In the genomic region with DNA sequence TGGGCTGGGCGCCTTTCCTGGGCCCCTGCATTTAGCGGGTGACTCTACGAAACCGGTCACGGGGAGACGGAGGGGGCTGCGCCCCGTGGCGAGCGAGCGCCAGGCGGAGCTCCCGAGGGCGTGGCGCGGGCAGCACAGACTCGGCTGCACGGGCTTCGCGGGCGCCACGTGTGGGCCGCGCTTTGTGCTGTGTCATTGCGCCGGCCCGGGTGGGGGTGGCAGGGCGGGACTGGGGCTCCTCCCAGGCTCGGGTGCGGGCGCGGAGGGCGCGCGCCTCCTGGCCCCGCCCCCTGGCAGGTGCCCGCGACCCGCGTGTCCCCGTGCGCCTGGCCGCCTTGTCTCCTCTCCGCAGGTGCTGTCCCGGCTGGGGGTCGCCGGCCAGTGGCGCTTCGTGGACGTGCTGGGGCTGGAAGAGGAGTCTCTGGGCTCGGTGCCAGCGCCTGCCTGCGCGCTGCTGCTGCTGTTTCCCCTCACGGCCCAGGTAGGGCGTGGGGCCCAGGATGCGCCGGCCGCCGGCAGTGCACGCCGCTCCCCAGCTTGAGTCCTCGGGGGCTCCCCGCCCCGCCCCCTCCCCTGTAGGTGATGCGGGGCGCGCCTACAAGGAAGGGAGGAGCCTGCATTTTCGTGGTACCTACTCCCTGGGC, we compare ENCODE assay signal across 8 cellular contexts. TPM values are rescaled to one million over a fixed set of nuclear protein-coding genes. Genes with fewer than 3 reads are reported as not detected.
DNase-seq lines count a peak whose midpoint lies in the region; TF ChIP-seq lines count a peak whose summit lies in the region.

No MANE protein-coding gene starts in this region.

- no peaks in the 10 kb centered on the region for H3K4me1 ChIP-seq in HEK293 (ENCODE audit: control insufficient read depth, insufficient read depth, low read length)
- peaks cover 7% of the 10 kb centered on the region for H3K4me1 ChIP-seq in osteoblast (ENCODE audit: insufficient read depth, low read length)
- H3K4me1 ChIP-seq in Karpas-422 (ENCODE audit: low read length) = no peaks in the 10 kb centered on the region

- H2AFZ ChIP-seq in osteoblast (ENCODE audit: low read length) (peak overlapping the region; percentile 48), Karpas-422 (ENCODE audit: low read length) (no peak overlapping the region)

- POLR2A ChIA-PET in HEK293 (lab: Yijun Ruan, JAX) = interaction anchor here (0.9 to 2.4 kb wide), 16 partner anchors 11 to 733 kb away, joined by 3 to 25 read pairs (median 4); partner anchors contain the start of genes APBB2 and SLC30A9

- H3K9ac ChIP-seq in Karpas-422 (ENCODE audit: low read length) = no peak overlapping the region

- H3K9me3 ChIP-seq in HEK293 (ENCODE audit: control insufficient read depth, insufficient read depth, low read depth, low read length) = no peaks in the 10 kb centered on the region
- no peaks in the 10 kb centered on the region for H3K9me3 ChIP-seq in osteoblast (ENCODE audit: low read depth, low read length)
- H3K9me3 ChIP-seq in Karpas-422 (ENCODE audit: low read length) = no peaks in the 10 kb centered on the region

- no peaks in the 10 kb centered on the region for H3K79me2 ChIP-seq in osteoblast (ENCODE audit: insufficient read depth, low read length)
- no peaks in the 10 kb centered on the region for H3K79me2 ChIP-seq in Karpas-422 (ENCODE audit: low read length)

- H3K27me3 ChIP-seq in osteoblast (ENCODE audit: insufficient read depth, low read length) = peaks cover 24% of the 10 kb centered on the region
- H3K27me3 ChIP-seq in Karpas-422 (ENCODE audit: low read length) = no peaks in the 10 kb centered on the region

- H3K4me2 ChIP-seq in osteoblast (ENCODE audit: insufficient read depth, low read length) (peak overlapping the region; percentile 81), Karpas-422 (ENCODE audit: low read depth, low read length, poor library complexity, severe bottlenecking) (no peak overlapping the region)

- H4K20me1 ChIP-seq in osteoblast (ENCODE audit: insufficient read depth, low read length) (no peaks in the 10 kb centered on the region), Karpas-422 (ENCODE audit: insufficient read depth, low read depth, low read length) (no peaks in the 10 kb centered on the region)

- H3K4me3 ChIP-seq in GM12865 (ENCODE audit: low read depth, low read length) (peak overlapping the region; percentile 62), HEK293 (ENCODE audit: low read depth, low read length) (peak overlapping the region; percentile 50), osteoblast (ENCODE audit: insufficient read depth, low read length) (peak overlapping the region; percentile 76), Karpas-422 (ENCODE audit: low read length) (no peak overlapping the region)

- peaks cover 9 to 47% of the 10 kb centered on the region in 2 experiments for H3K36me3 ChIP-seq in HEK293 (ENCODE audit: control insufficient read depth in 2 of 2, insufficient read depth in 1 of 2, low read length in 2 of 2)
- H3K36me3 ChIP-seq in osteoblast (ENCODE audit: insufficient read depth, low read length) = no peaks in the 10 kb centered on the region
- H3K36me3 ChIP-seq in Karpas-422 (ENCODE audit: insufficient read depth, low read length) = no peaks in the 10 kb centered on the region

- H3K27ac ChIP-seq in HEK293 (ENCODE audit: extremely low read depth, low read depth, low read length) (peak overlapping the region; percentile 86), osteoblast (ENCODE audit: low read depth, low read length) (no peak overlapping the region), Karpas-422 (ENCODE audit: low read length) (no peak overlapping the region)

- CTCF ChIA-PET in HEK293 (lab: Yijun Ruan, JAX) = interaction anchor here (1.1 kb wide), 1 partner anchor 43 kb away, joined by 3 read pairs; the partner anchor contains the start of gene APBB2

- TF ChIP-seq CTCF in GM12865 (IDR thresholded peaks at IDR 0.05; ENCODE audit: insufficient read depth, low read depth, low read length, missing control alignments) (no peak), HEK293 (tag by site-specific recombination; IDR thresholded peaks at IDR 0.05) (no peak), osteoblast (IDR thresholded peaks at IDR 0.05; ENCODE audit: extremely low read depth, low read depth, low read length) (no peak)

- no peaks in the 10 kb centered on the region for H3K9me2 ChIP-seq in Karpas-422 (replicated peaks; ENCODE audit: insufficient read depth, low read length)

- peak; percentile 79 for DNase-seq in GM12865 (ENCODE audit: low read depth)
- DNase-seq in NCI-H2081 treated with DMSO at 0.1 percent for 48 hours (lab: John Stamatoyannopoulos, UW) = peak; percentile 55
- DNase-seq in activated naive CD4-positive, alpha-beta T cell treated with anti-CD3 and anti-CD28 coated beads, Interleukin-2, amount 50 U/mL, for 16 hours = peak; percentile 30
- peak; percentile 65 for DNase-seq in glomerular visceral epithelial cell (ENCODE audit: extremely low spot score)
- DNase-seq in osteoblast (ENCODE audit: insufficient read length, low spot score, missing footprints) = peak; percentile 88
- DNase-seq in mesenteric fat pad (ENCODE audit: low spot score) = no peak
- DNase-seq in Karpas-422 = no peak

TF ChIP-seq in HEK293, 187 proteins besides CTCF, POLR2A, EP300 and RAD21 (continues in another document):
- peak; percentile 71 for TF ChIP-seq ZFHX2 (tag by site-specific recombination; conservative IDR thresholded peaks at IDR 0.05)
- TF ChIP-seq, protein P1, sequence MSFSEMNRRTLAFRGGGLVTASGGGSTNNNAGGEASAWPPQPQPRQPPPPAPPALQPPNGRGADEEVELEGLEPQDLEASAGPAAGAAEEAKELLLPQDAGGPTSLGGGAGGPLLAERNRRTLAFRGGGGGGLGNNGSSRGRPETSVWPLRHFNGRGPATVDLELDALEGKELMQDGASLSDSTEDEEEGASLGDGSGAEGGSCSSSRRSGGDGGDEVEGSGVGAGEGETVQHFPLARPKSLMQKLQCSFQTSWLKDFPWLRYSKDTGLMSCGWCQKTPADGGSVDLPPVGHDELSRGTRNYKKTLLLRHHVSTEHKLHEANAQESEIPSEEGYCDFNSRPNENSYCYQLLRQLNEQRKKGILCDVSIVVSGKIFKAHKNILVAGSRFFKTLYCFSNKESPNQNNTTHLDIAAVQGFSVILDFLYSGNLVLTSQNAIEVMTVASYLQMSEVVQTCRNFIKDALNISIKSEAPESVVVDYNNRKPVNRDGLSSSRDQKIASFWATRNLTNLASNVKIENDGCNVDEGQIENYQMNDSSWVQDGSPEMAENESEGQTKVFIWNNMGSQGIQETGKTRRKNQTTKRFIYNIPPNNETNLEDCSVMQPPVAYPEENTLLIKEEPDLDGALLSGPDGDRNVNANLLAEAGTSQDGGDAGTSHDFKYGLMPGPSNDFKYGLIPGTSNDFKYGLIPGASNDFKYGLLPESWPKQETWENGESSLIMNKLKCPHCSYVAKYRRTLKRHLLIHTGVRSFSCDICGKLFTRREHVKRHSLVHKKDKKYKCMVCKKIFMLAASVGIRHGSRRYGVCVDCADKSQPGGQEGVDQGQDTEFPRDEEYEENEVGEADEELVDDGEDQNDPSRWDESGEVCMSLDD (tag by site-specific recombination; IDR thresholded peaks at IDR 0.05) = no peak
- TF ChIP-seq ZNF148 (tag by site-specific recombination; IDR thresholded peaks at IDR 0.05; ENCODE audit: borderline replicate concordance) = no peak
- no peak for TF ChIP-seq KLF7 (tag by site-specific recombination; IDR thresholded peaks at IDR 0.05; ENCODE audit: borderline replicate concordance)
- TF ChIP-seq, protein P2, sequence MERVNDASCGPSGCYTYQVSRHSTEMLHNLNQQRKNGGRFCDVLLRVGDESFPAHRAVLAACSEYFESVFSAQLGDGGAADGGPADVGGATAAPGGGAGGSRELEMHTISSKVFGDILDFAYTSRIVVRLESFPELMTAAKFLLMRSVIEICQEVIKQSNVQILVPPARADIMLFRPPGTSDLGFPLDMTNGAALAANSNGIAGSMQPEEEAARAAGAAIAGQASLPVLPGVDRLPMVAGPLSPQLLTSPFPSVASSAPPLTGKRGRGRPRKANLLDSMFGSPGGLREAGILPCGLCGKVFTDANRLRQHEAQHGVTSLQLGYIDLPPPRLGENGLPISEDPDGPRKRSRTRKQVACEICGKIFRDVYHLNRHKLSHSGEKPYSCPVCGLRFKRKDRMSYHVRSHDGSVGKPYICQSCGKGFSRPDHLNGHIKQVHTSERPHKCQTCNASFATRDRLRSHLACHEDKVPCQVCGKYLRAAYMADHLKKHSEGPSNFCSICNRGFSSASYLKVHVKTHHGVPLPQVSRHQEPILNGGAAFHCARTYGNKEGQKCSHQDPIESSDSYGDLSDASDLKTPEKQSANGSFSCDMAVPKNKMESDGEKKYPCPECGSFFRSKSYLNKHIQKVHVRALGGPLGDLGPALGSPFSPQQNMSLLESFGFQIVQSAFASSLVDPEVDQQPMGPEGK (tag by site-specific recombination; IDR thresholded peaks at IDR 0.05) = peak; percentile 55; the same call in 1 of the 2 replicates
- TF ChIP-seq KLF1 (tag by site-specific recombination; IDR thresholded peaks at IDR 0.05) = peak; percentile 57; the same call in 1 of the 2 replicates
- TF ChIP-seq ZNF544 (tag by site-specific recombination; IDR thresholded peaks at IDR 0.05) = no peak
- TF ChIP-seq SP2 (tag by site-specific recombination; IDR thresholded peaks at IDR 0.05) = no peak
- no peak for TF ChIP-seq IKZF3 (tag by site-specific recombination; IDR thresholded peaks at IDR 0.05)

RNA-seq across cellular contexts. Expression of gene UCHL1, which starts 0.7 kb away (rescaled TPM):
- total RNA-seq in osteoblast (258 and 348 TPM in 2 replicates), mesenteric fat pad (191 TPM)
- total RNA-seq in Karpas-422 (2014; rRNA removed; shearing (Covaris generic); ENCODE audit: low replicate concordance) = 0.58 TPM in 1 of 2 replicates, not detected in the other

RNA-seq across cellular contexts. Expression of gene APBB2, which starts 43.0 kb away (rescaled TPM):
- total RNA-seq in osteoblast (89.0 and 92.3 TPM in 2 replicates), mesenteric fat pad (121 TPM)
- 3.7 and 6.7 TPM in 2 replicates for total RNA-seq in Karpas-422 (2014; rRNA removed; shearing (Covaris generic); ENCODE audit: low replicate concordance)

Comparison
In these comparisons a context has a peak if more than half of its experiments do, and no peak if none do; other contexts are left out.
1. DNase-seq: peak in GM12865 (single experiment), NCI-H2081 treated with DMSO at 0.1 percent for 48 hours (single experiment), activated naive CD4-positive, alpha-beta T cell treated with anti-CD3 and anti-CD28 coated beads, Interleukin-2, amount 50 U/mL, for 16 hours (single experiment), glomerular visceral epithelial cell (single experiment) and osteoblast (single experiment); none in mesenteric fat pad (single experiment) and Karpas-422 (single experiment).
2. RNA of gene UCHL1, which starts 0.7 kb away (total RNA-seq): 258 to 348 TPM in osteoblast and 191 TPM in mesenteric fat pad (single experiment); 0.58 TPM in Karpas-422; every median in the first group is over 100 times any median in the second.
3. RNA of gene APBB2, which starts 43.0 kb away (total RNA-seq): 121 TPM in mesenteric fat pad (single experiment) and 89.0 to 92.3 TPM in osteoblast; 3.7 to 6.7 TPM in Karpas-422; every median in the first group is over 10 times any median in the second.